In the genomic region with DNA sequence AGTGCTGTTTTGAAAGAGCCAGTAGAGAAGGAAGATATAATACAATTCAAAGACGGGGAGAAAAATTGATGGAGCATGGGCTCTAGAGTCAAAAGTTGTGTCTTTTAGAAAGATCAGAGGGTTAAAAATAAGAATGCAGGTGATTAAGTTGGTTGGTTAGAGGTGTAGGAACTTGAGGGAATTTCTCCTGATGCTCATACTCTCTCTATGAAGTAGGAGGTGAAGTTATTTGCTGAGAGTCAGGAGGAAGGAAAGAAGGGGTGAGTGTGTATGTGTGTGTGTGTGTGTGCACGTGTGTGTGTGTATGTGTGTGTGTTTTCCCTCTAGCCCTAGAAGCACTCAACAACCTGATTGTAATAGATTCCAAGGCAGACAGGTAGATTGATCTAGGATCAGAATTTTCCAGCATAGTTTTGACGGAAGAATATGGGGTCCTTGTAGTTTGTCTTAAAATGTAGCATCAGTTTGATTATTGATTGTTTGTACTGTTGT, we compare ENCODE assay signal across 1 cellular context.
TF ChIP-seq lines count a peak whose summit lies in the region.

No MANE protein-coding gene starts in this region.

TF ChIP-seq in SK-N-SH treated with all-trans-retinoic acid at 6 μM for 48 hours, 23 proteins besides CTCF, POLR2A, EP300 and RAD21 (continued from another document):
- TF ChIP-seq, protein P1, sequence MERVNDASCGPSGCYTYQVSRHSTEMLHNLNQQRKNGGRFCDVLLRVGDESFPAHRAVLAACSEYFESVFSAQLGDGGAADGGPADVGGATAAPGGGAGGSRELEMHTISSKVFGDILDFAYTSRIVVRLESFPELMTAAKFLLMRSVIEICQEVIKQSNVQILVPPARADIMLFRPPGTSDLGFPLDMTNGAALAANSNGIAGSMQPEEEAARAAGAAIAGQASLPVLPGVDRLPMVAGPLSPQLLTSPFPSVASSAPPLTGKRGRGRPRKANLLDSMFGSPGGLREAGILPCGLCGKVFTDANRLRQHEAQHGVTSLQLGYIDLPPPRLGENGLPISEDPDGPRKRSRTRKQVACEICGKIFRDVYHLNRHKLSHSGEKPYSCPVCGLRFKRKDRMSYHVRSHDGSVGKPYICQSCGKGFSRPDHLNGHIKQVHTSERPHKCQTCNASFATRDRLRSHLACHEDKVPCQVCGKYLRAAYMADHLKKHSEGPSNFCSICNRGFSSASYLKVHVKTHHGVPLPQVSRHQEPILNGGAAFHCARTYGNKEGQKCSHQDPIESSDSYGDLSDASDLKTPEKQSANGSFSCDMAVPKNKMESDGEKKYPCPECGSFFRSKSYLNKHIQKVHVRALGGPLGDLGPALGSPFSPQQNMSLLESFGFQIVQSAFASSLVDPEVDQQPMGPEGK (CRISPR knock-in tag; IDR thresholded peaks at IDR 0.05; ENCODE audit: borderline replicate concordance) = no peak
TF ChIP-seq in SK-N-SH treated with all-trans-retinoic acid at 6 μM for 48 hours: peak in this region for 0.
